In genomic region chr13:24784319-24784718, GRCh38 we compare ENCODE assay signal across 27 cellular contexts. TPM values are rescaled to one million over a fixed set of nuclear protein-coding genes. Genes with fewer than 3 reads are reported as not detected.
DNase-seq lines count a peak whose midpoint lies in the region; ATAC-seq and TF ChIP-seq lines count a peak whose summit lies in the region.
"Had no signal": no experiment of that assay in that cellular context is flagged by ENCODE, and none has a peak within 500 bp of the region (broad histone marks: within the 10 kb centered on the region; RNA-seq: fewer than 3 reads in every experiment).

No MANE protein-coding gene starts in this region.

- intact Hi-C loops in vagina (cut with DNase I) = no loop called here

- TF ChIP-seq POLR2A in vagina (IDR thresholded peaks at IDR 0.05) = no peak

- TF ChIP-seq CTCF in RWPE2 (IDR thresholded peaks at IDR 0.05; ENCODE audit: poor library complexity, severe bottlenecking) = no peak
- no peak for TF ChIP-seq CTCF in vagina (IDR thresholded peaks at IDR 0.05)

- H3K9me3 ChIP-seq in RWPE2 (ENCODE audit: severe bottlenecking) (no peaks in the 10 kb centered on the region), vagina (no peaks in the 10 kb centered on the region)
- H3K9me3 ChIP-seq: SK-N-SH had no signal

- peaks cover 7% of the 10 kb centered on the region for H3K4me1 ChIP-seq in RWPE2 (ENCODE audit: insufficient read depth, poor library complexity, severe bottlenecking)
- no peaks in the 10 kb centered on the region for H3K4me1 ChIP-seq in vagina
- H3K4me1 ChIP-seq: BLaER1 treated with 17β-estradiol and CSF1 and Interleukin-3, amounts not matched to agents 10 nM and 100 nM had no signal

- H3K27me3 ChIP-seq in RWPE2 (ENCODE audit: insufficient read depth, poor library complexity, severe bottlenecking) (no peaks in the 10 kb centered on the region), vagina (no peaks in the 10 kb centered on the region)
- H3K27me3 ChIP-seq: BLaER1 treated with 17β-estradiol and CSF1 and Interleukin-3, amounts not matched to agents 10 nM and 100 nM had no signal

- no peak for DNase-seq in activated CD4-positive, CD25-positive, alpha-beta regulatory T cell (lab: John Stamatoyannopoulos, UW)
- DNase-seq in RWPE2 (ENCODE audit: low spot score) = no peak
- DNase-seq in epithelial cell of prostate (ENCODE audit: low read depth, low spot score) = peak; percentile 24
- DNase-seq in vagina (ENCODE audit: extremely low spot score in 2 of 2) = no peak
- DNase-seq in activated CD8-positive, alpha-beta memory T cell treated with anti-CD3 and anti-CD28 coated beads for 24 hours = no peak
- no peak for DNase-seq in NCI-H1417 treated with DMSO at 0.1 percent for 48 hours (lab: John Stamatoyannopoulos, UW)
- DNase-seq in activated effector memory CD4-positive, alpha-beta T cell treated with Interleukin-2 at 50 U/mL for 16 hours = no peak
- DNase-seq: ACHN; CD8-positive, alpha-beta T cell; DND-41; GOT3; Karpas-422; NCI-H1417; NCI-H187 treated with DMSO at 0.1 percent for 48 hours; NCI-H2107; NCI-H446 treated with DMSO at 0.1 percent for 48 hours; NCI-H526 treated with DMSO at 0.1 percent for 48 hours; OCI-M1; SIG-M5; SK-N-SH had no signal

- ATAC-seq in activated CD4-positive, CD25-positive, alpha-beta regulatory T cell treated with anti-CD3 and anti-CD28 coated beads, Interleukin-2, amount 50 U/mL, for 24 hours = peak; percentile 71 to 81
- ATAC-seq in RWPE2 (ENCODE audit: low read depth) = peak; percentile 72
- ATAC-seq: CD8-positive, alpha-beta T cell; HCT116 had no signal

- no peaks in the 10 kb centered on the region for H3K36me3 ChIP-seq in RWPE2 (ENCODE audit: low read depth)
- H3K36me3 ChIP-seq in vagina = no peaks in the 10 kb centered on the region
- H3K36me3 ChIP-seq: BLaER1 treated with 17β-estradiol and CSF1 and Interleukin-3, amounts not matched to agents 10 nM and 100 nM had no signal

- peak overlapping the region; percentile 18 for H3K27ac ChIP-seq in RWPE2 (ENCODE audit: poor library complexity, severe bottlenecking)
- H3K27ac ChIP-seq in epithelial cell of prostate = peak overlapping the region; percentile 16
- H3K27ac ChIP-seq in vagina = no peak overlapping the region
- H3K27ac ChIP-seq: 22Rv1; BLaER1 treated with 17β-estradiol and CSF1 and Interleukin-3, amounts not matched to agents 10 nM and 100 nM had no signal

- H3K4me3 ChIP-seq in RWPE2 (ENCODE audit: severe bottlenecking) (no peak overlapping the region), vagina (no peak overlapping the region)
- H3K4me3 ChIP-seq: BLaER1 treated with 17β-estradiol and CSF1 and Interleukin-3, amounts not matched to agents 10 nM and 100 nM had no signal

RNA-seq across cellular contexts. Expression of gene RNF17, which starts 20.4 kb away (rescaled TPM):
- not detected for total RNA-seq in vagina
- total RNA-seq: CD8-positive, alpha-beta T cell; G401; M059J; RPMI7951 had no signal
